In the genomic region with DNA sequence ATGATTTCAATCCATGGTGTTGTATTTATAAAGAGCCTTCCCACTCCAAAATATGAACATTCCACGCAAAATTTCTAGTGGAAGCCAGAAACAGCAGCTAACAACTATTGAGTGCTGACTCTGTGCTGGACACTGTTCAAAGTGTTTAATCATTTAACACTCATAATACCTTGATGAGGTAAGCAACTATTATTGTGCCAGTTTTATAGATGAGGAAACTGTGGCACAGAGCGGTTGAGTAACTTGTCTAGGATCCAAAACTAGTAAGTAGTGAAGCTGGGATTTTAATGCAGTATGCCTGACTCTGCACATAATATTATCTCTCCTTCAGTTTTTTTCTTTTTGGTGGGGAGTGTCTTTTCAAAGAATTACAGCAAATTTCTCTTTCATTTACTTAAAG, we compare ENCODE assay signal across 25 cellular contexts.
"Had no signal": no experiment of that assay in that cellular context is flagged by ENCODE, and none has a peak within 500 bp of the region (broad histone marks: within the 10 kb centered on the region; RNA-seq: fewer than 3 reads in every experiment).

No MANE protein-coding gene starts in this region.

- H3K4me3 ChIP-seq: left ventricle myocardium inferior, lung, mucosa of descending colon, ovary, skin epidermis, stomach, testis, tibial artery, uterus had no signal

- H3K36me3 ChIP-seq: left ventricle myocardium inferior, ovary, stomach, tibial artery, uterus had no signal

- H3K4me1 ChIP-seq: left ventricle myocardium inferior, stomach, testis, tibial artery, uterus had no signal

- DNase-seq: hypothalamus; immature natural killer cell; kidney; left ventricle myocardium inferior; midbrain; mucosa of descending colon; naive thymus-derived CD4-positive, alpha-beta T cell; ovary; retina; right cardiac atrium; stimulated activated CD4-positive, alpha-beta T cell treated with anti-CD3 and anti-CD28 coated beads, Interleukin-12 subunit alpha, Interleukin-12 subunit beta, amount 100 ng/mL, for 4 hours; stimulated activated CD4-positive, alpha-beta T cell treated with anti-CD3 and anti-CD28 coated beads, Interleukin-15, amount 100 ng/mL, for 24 hours; stimulated activated CD4-positive, alpha-beta T cell treated with anti-CD3 and anti-CD28 coated beads, Interleukin-2, amount 100 ng/mL, for 24 hours; stimulated activated CD4-positive, alpha-beta T cell treated with anti-CD3 and anti-CD28 coated beads, Interleukin-4, amount 100 ng/mL, for 1 hour; stimulated activated naive B cell treated with anti-CD40 and anti-IgM and Interleukin-4, amounts not matched to agents 10 μg/mL and 1 μg/mL and 100 μg/mL, for 72 hours; stimulated activated naive CD8-positive, alpha-beta T cell treated with anti-CD3 and anti-CD28 coated beads, Interleukin-15, Interleukin-2, amounts not matched to agents 100 U/mL and 50 U/mL, for 24 hours; stomach; testis; tibial artery; uterus had no signal

- H3K27ac ChIP-seq: left ventricle myocardium inferior, ovary, skin epidermis, stomach, testis, tibial artery, uterus had no signal

- FAIRE-seq: islet of Langerhans, kidney had no signal

- ATAC-seq: mucosa of descending colon; naive thymus-derived CD4-positive, alpha-beta T cell; natural killer cell treated with Interleukin-12 subunit alpha and Interleukin-12 subunit beta and Interleukin-15 and Interleukin-18, amount 100 ng/mL, for 72 hours; right cardiac atrium; sciatic nerve; stimulated activated naive B cell treated with anti-CD40 and anti-IgM and Interleukin-4, amounts not matched to agents 10 μg/mL and 1 μg/mL and 100 μg/mL, for 72 hours; stimulated activated naive CD8-positive, alpha-beta T cell treated with anti-CD3 and anti-CD28 coated beads, Interleukin-15, Interleukin-2, amounts not matched to agents 100 U/mL and 50 U/mL, for 24 hours had no signal

- H3K9me3 ChIP-seq: left ventricle myocardium inferior, mucosa of descending colon, ovary, stomach, testis, tibial artery, uterus had no signal

- H3K27me3 ChIP-seq: ovary, testis, uterus had no signal
